Comparison of ENCODE assay signal across 1 cellular context in genomic region chr4:88792821-88793220, GRCh38.
TF ChIP-seq lines count a peak whose summit lies in the region.

No MANE protein-coding gene starts in this region.

TF ChIP-seq in A549, 52 proteins besides CTCF, POLR2A, EP300 and RAD21 (continued from another document):
- TF ChIP-seq USF2 (IDR thresholded peaks at IDR 0.05) (no peak), HDAC2 (IDR thresholded peaks at IDR 0.05) (no peak), E2F6 (IDR thresholded peaks at IDR 0.05; ENCODE audit: borderline replicate concordance, low read depth) (no peak), SMC3 (IDR thresholded peaks at IDR 0.05) (no peak), BCL3 (IDR thresholded peaks at IDR 0.05) (no peak), HOXB13 (CRISPR knock-in tag; IDR thresholded peaks at IDR 0.05; ENCODE audit: low read depth) (no peak)
